18 cellular contexts compared by ENCODE assay signal in the genomic region with DNA sequence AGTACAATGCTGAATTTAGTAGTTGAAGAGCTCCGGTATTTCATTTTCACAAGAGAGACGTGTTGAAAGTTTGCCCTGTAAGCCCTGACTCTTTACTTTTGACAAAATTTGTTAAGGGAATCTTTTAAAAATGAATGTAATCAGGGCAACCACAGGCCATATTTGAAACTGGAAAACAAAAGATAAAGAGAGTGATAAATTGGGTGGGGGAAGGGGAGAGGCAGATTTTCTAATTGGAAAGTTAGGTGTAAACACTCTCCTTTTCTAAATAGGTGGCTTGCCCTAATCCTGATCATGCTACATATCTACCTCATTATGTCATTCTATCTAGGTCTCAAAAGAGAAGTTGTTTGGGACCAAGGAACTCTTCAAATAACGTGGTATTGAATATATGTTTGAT.
"Had no signal": no experiment of that assay in that cellular context is flagged by ENCODE, and none has a peak within 500 bp of the region (broad histone marks: within the 10 kb centered on the region; RNA-seq: fewer than 3 reads in every experiment).

No MANE protein-coding gene starts in this region.

- H3K4me3 Mint-ChIP-seq: activated B cell treated with CpG ODN at 0.5 μM for 24 hours; activated CD8-positive, alpha-beta T cell treated with anti-CD3 and anti-CD28 coated beads for 36 hours; activated naive CD8-positive, alpha-beta T cell treated with anti-CD3 and anti-CD28 coated beads, Interleukin-2, amount 10 ng/mL, durations not matched to agents 7 days and 5 days; activated T-helper 1 cell treated with anti-CD3 and anti-CD28 coated beads, Interleukin-12 subunit alpha, Interleukin-12 subunit beta, Interleukin-2, Interleukin-4 antibody, amounts not matched to agents 30 ng/mL and 10 ng/mL and 1 ng/mL, durations not matched to agents 14 hours and 24 hours and 36 hours; dendritic cell treated with granulocyte-macrophage colony-stimulating factor and Interleukin-4, amounts not matched to agents 40 ng/mL and 50 ng/mL, for 4 days; effector memory CD8-positive, alpha-beta T cell; stimulated activated effector memory CD8-positive, alpha-beta T cell treated with anti-CD3 and anti-CD28 coated beads, Interleukin-12 subunit alpha, Interleukin-12 subunit beta, amount 100 ng/mL, for 72 hours; T-helper 17 cell had no signal

- H3K27ac Mint-ChIP-seq: activated B cell treated with CpG ODN at 0.5 μM for 24 hours; activated T-helper 1 cell treated with anti-CD3 and anti-CD28 coated beads, Interleukin-12 subunit alpha, Interleukin-12 subunit beta, Interleukin-2, Interleukin-4 antibody, amounts not matched to agents 30 ng/mL and 10 ng/mL and 1 ng/mL, durations not matched to agents 14 hours and 24 hours and 36 hours; dendritic cell treated with granulocyte-macrophage colony-stimulating factor and Interleukin-4, amounts not matched to agents 40 ng/mL and 50 ng/mL, for 4 days; naive B cell; T-helper 17 cell had no signal

- H3K27me3 ChIP-seq: breast epithelium, heart left ventricle had no signal

- H3K4me3 ChIP-seq: breast epithelium, heart left ventricle, lower lobe of right lung had no signal

- H3K4me1 ChIP-seq: parathyroid adenoma had no signal

- H3K9me3 ChIP-seq: breast epithelium, heart left ventricle, lower lobe of right lung had no signal

- H3K9ac ChIP-seq: parathyroid adenoma had no signal

- H3K27me3 Mint-ChIP-seq: activated B cell treated with CpG ODN at 0.5 μM for 24 hours; activated CD8-positive, alpha-beta T cell treated with anti-CD3 and anti-CD28 coated beads for 36 hours; activated naive CD8-positive, alpha-beta T cell treated with anti-CD3 and anti-CD28 coated beads, Interleukin-2, amount 10 ng/mL, durations not matched to agents 7 days and 5 days; dendritic cell treated with granulocyte-macrophage colony-stimulating factor and Interleukin-4, amounts not matched to agents 40 ng/mL and 50 ng/mL, for 4 days; effector memory CD8-positive, alpha-beta T cell; naive B cell; T-helper 17 cell had no signal

- DNase-seq: activated B cell treated with CpG ODN at 0.5 μM for 24 hours; activated CD4-positive, alpha-beta T cell treated with anti-CD3 and anti-CD28 coated beads for 48 hours; activated CD8-positive, alpha-beta memory T cell treated with anti-CD3 and anti-CD28 coated beads, Interleukin-2, amount 50 U/mL, for 48 hours; activated CD8-positive, alpha-beta T cell treated with anti-CD3 and anti-CD28 coated beads for 36 hours; activated naive CD8-positive, alpha-beta T cell treated with anti-CD3 and anti-CD28 coated beads, Interleukin-2, amount 10 ng/mL, durations not matched to agents 7 days and 5 days; effector memory CD8-positive, alpha-beta T cell; foreskin melanocyte; heart left ventricle; left cardiac atrium; lower lobe of right lung; naive B cell; retina; T-helper 17 cell had no signal

- H3K27ac ChIP-seq: heart left ventricle, lower lobe of right lung, parathyroid adenoma had no signal

- H3K9me3 Mint-ChIP-seq: activated B cell treated with CpG ODN at 0.5 μM for 24 hours; activated CD8-positive, alpha-beta T cell treated with anti-CD3 and anti-CD28 coated beads for 36 hours; activated naive CD8-positive, alpha-beta T cell treated with anti-CD3 and anti-CD28 coated beads, Interleukin-2, amount 10 ng/mL, durations not matched to agents 7 days and 5 days; activated T-helper 1 cell treated with anti-CD3 and anti-CD28 coated beads, Interleukin-12 subunit alpha, Interleukin-12 subunit beta, Interleukin-2, Interleukin-4 antibody, amounts not matched to agents 30 ng/mL and 10 ng/mL and 1 ng/mL, durations not matched to agents 14 hours and 24 hours and 36 hours; dendritic cell treated with granulocyte-macrophage colony-stimulating factor and Interleukin-4, amounts not matched to agents 40 ng/mL and 50 ng/mL, for 4 days; effector memory CD8-positive, alpha-beta T cell; naive B cell; stimulated activated effector memory CD8-positive, alpha-beta T cell treated with anti-CD3 and anti-CD28 coated beads, Interleukin-12 subunit alpha, Interleukin-12 subunit beta, amount 100 ng/mL, for 72 hours had no signal

- H3K36me3 Mint-ChIP-seq: naive B cell; stimulated activated effector memory CD8-positive, alpha-beta T cell treated with anti-CD3 and anti-CD28 coated beads, Interleukin-12 subunit alpha, Interleukin-12 subunit beta, amount 100 ng/mL, for 72 hours had no signal

- H3K79me2 ChIP-seq: parathyroid adenoma had no signal

- H3K36me3 ChIP-seq: breast epithelium, heart left ventricle, lower lobe of right lung had no signal
